8 cellular contexts compared by ENCODE assay signal in genomic region chr6:32972353-32973143, GRCh38. TPM values are rescaled to one million over a fixed set of nuclear protein-coding genes. Genes with fewer than 3 reads are reported as not detected.
DNase-seq lines count a peak whose midpoint lies in the region; ATAC-seq and TF ChIP-seq lines count a peak whose summit lies in the region.

No MANE protein-coding gene starts in this region.

- H3K27me3 ChIP-seq in OCI-LY3 (ENCODE audit: low read depth, low read length) (no peaks in the 10 kb centered on the region), iPS DF 6.9 (ENCODE audit: control insufficient read depth, insufficient read depth, low read length) (no peaks in the 10 kb centered on the region), skeletal muscle tissue (ENCODE audit: control insufficient read depth in 3 of 3, insufficient read depth in 3 of 3, low read length in 3 of 3) (no peaks in the 10 kb centered on the region)

- POLR2A ChIA-PET in activated CD4-positive, alpha-beta T cell treated with anti-CD3 and anti-CD28 coated beads for 36 hours (lab: Charles Lee): interaction anchor here (0.5 to 7.6 kb wide), 40 partner anchors 8 to 1724 kb away, joined by 3 to 83 read pairs (median 5); partner anchors contain the start of genes HLA-DMA, HLA-DMB, HLA-DPA1 and HSD17B8

- peaks cover 3% of the 10 kb centered on the region; the same call in 1 of the 2 replicates for H3K4me1 ChIP-seq in OCI-LY3 (ENCODE audit: low read length)
- no peaks in the 10 kb centered on the region for H3K4me1 ChIP-seq in iPS DF 6.9 (ENCODE audit: control insufficient read depth, insufficient read depth, low read length)
- H3K4me1 ChIP-seq in skeletal muscle tissue (ENCODE audit: control insufficient read depth in 3 of 3, insufficient read depth in 3 of 3, low read length in 3 of 3): peaks cover 23 to 41% (median 38%) of the 10 kb centered on the region in 3 donors

- peaks cover 53% of the 10 kb centered on the region for H4K20me1 ChIP-seq in OCI-LY3 (ENCODE audit: insufficient read depth, low read length)

- peak overlapping the region; percentile 91 for H3K4me3 ChIP-seq in OCI-LY3 (ENCODE audit: low read length)
- peak overlapping the region; percentile 71 for H3K4me3 ChIP-seq in iPS DF 6.9 (ENCODE audit: low read length)
- peak overlapping the region; percentile 86 to 98 (median 87) for H3K4me3 ChIP-seq in skeletal muscle tissue (ENCODE audit: low read length in 3 of 3)

- no peaks in the 10 kb centered on the region; the same call in 1 of the 2 replicates for H3K9me3 ChIP-seq in OCI-LY3 (ENCODE audit: insufficient read depth, low read length)
- no peaks in the 10 kb centered on the region for H3K9me3 ChIP-seq in iPS DF 6.9 (ENCODE audit: control insufficient read depth, insufficient read depth, low read length)
- no peaks in the 10 kb centered on the region for H3K9me3 ChIP-seq in skeletal muscle tissue (ENCODE audit: control insufficient read depth in 3 of 3, low read length in 3 of 3)

- H3K36me3 ChIP-seq in OCI-LY3 (replicated peaks; ENCODE audit: low read depth, low read length): peaks cover 64% of the 10 kb centered on the region
- peaks cover 40% of the 10 kb centered on the region for H3K36me3 ChIP-seq in iPS DF 6.9 (ENCODE audit: control insufficient read depth, insufficient read depth, low read length)
- H3K36me3 ChIP-seq in skeletal muscle tissue (ENCODE audit: control insufficient read depth in 3 of 3, insufficient read depth in 3 of 3, low read length in 3 of 3): peaks cover 39 to 54% (median 52%) of the 10 kb centered on the region in 3 donors

- intact Hi-C loops in activated CD4-positive, alpha-beta T cell treated with anti-CD3 and anti-CD28 coated beads for 36 hours (cut with DNase I, micrococcal nuclease): loop anchor here (1.0 to 10.0 kb wide), 12 partner anchors 119 to 1265 kb away; partner anchors contain the start of genes PSMB8 (in 2 of the 2), CUTA (in 1 of the 2), DXO (in 1 of the 2) and GPSM3 (in 1 of the 2)

- peak overlapping the region; percentile 100 for H3K27ac Mint-ChIP-seq in activated CD4-positive, alpha-beta T cell treated with anti-CD3 and anti-CD28 coated beads for 36 hours
- H3K27ac Mint-ChIP-seq in activated naive CD8-positive, alpha-beta T cell treated with anti-CD3 and anti-CD28 coated beads, Interleukin-2, amount 50 U/mL, for 24 hours: peak overlapping the region; percentile 98

- H3K4me2 ChIP-seq in OCI-LY3 (ENCODE audit: low read length): peak overlapping the region; percentile 64

- peak; percentile 80 for DNase-seq in activated CD4-positive, alpha-beta T cell treated with anti-CD3 and anti-CD28 coated beads for 36 hours
- DNase-seq in activated CD4-positive, alpha-beta T cell treated with anti-CD3 and anti-CD28 coated beads for 1 hour: no peak
- DNase-seq in activated naive CD8-positive, alpha-beta T cell treated with anti-CD3 and anti-CD28 coated beads, Interleukin-2, amount 50 U/mL, for 24 hours: peak; percentile 68
- DNase-seq in iPS DF 6.9 (ENCODE audit: low read depth, low spot score): no peak

- TF ChIP-seq CTCF in OCI-LY3 (IDR thresholded peaks at IDR 0.05; ENCODE audit: low read depth, low read length): no peak

- ATAC-seq in activated CD4-positive, alpha-beta T cell treated with anti-CD3 and anti-CD28 coated beads for 36 hours: peak; percentile 12
- peak; percentile 25 for ATAC-seq in activated naive CD8-positive, alpha-beta T cell treated with anti-CD3 and anti-CD28 coated beads, Interleukin-2, amount 50 U/mL, for 24 hours
- ATAC-seq in HG03378 (IDR thresholded peaks at IDR 0.05; ENCODE audit: unreplicated experiment) (no peak), GM18907 (IDR thresholded peaks at IDR 0.05; ENCODE audit: unreplicated experiment) (no peak)

- H3K36me3 Mint-ChIP-seq in activated CD4-positive, alpha-beta T cell treated with anti-CD3 and anti-CD28 coated beads for 36 hours (ENCODE audit: low read depth): peaks cover 77% of the 10 kb centered on the region
- H3K36me3 Mint-ChIP-seq in activated naive CD8-positive, alpha-beta T cell treated with anti-CD3 and anti-CD28 coated beads, Interleukin-2, amount 50 U/mL, for 24 hours (ENCODE audit: low read depth): peaks cover 82% of the 10 kb centered on the region

- H3K27ac ChIP-seq in OCI-LY3 (ENCODE audit: low read length) (peak overlapping the region; percentile 77), iPS DF 6.9 (ENCODE audit: low read length) (no peak overlapping the region), skeletal muscle tissue (ENCODE audit: low read depth, low read length) (peak overlapping the region; percentile 100)

- peak overlapping the region; percentile 98 for H3K4me3 Mint-ChIP-seq in activated CD4-positive, alpha-beta T cell treated with anti-CD3 and anti-CD28 coated beads for 36 hours
- H3K4me3 Mint-ChIP-seq in activated naive CD8-positive, alpha-beta T cell treated with anti-CD3 and anti-CD28 coated beads, Interleukin-2, amount 50 U/mL, for 24 hours: peak overlapping the region; percentile 97

- CTCF ChIA-PET in activated CD4-positive, alpha-beta T cell treated with anti-CD3 and anti-CD28 coated beads for 36 hours (lab: Charles Lee): interaction anchor here (0.8 to 13.4 kb wide), 12 partner anchors 12 to 299 kb away, joined by 3 to 197 read pairs (median 6); partner anchors contain the start of genes HLA-DMA, PSMB9, RPS18 and TAP1

- peak overlapping the region; percentile 87 for H3K9ac ChIP-seq in OCI-LY3 (ENCODE audit: low read length)
- peak overlapping the region; percentile 83 to 93 (median 93) for H3K9ac ChIP-seq in skeletal muscle tissue (ENCODE audit: low read depth in 1 of 3, low read length in 3 of 3)

- no peaks in the 10 kb centered on the region for H3K9me3 Mint-ChIP-seq in activated CD4-positive, alpha-beta T cell treated with anti-CD3 and anti-CD28 coated beads for 36 hours (ENCODE audit: low read depth)
- H3K9me3 Mint-ChIP-seq in activated naive CD8-positive, alpha-beta T cell treated with anti-CD3 and anti-CD28 coated beads, Interleukin-2, amount 50 U/mL, for 24 hours: no peaks in the 10 kb centered on the region

- no peaks in the 10 kb centered on the region for H3K27me3 Mint-ChIP-seq in activated CD4-positive, alpha-beta T cell treated with anti-CD3 and anti-CD28 coated beads for 36 hours
- H3K27me3 Mint-ChIP-seq in activated naive CD8-positive, alpha-beta T cell treated with anti-CD3 and anti-CD28 coated beads, Interleukin-2, amount 50 U/mL, for 24 hours: no peaks in the 10 kb centered on the region

- peaks cover 27% of the 10 kb centered on the region for H3K4me1 Mint-ChIP-seq in activated CD4-positive, alpha-beta T cell treated with anti-CD3 and anti-CD28 coated beads for 36 hours
- peaks cover 34% of the 10 kb centered on the region for H3K4me1 Mint-ChIP-seq in activated naive CD8-positive, alpha-beta T cell treated with anti-CD3 and anti-CD28 coated beads, Interleukin-2, amount 50 U/mL, for 24 hours

- no CpG with 5 or more reads among the region's 70 CpGs for WGBS in iPS DF 6.9 (ENCODE audit: insufficient coverage, insufficient read length)

- H2AFZ ChIP-seq in OCI-LY3 (ENCODE audit: low read depth, low read length): no peak overlapping the region

- H3K79me2 ChIP-seq in OCI-LY3 (ENCODE audit: low read length): peaks cover 87% of the 10 kb centered on the region

RNA-seq across cellular contexts. Expression of gene BRD2, which starts 4.2 kb away (rescaled TPM):
- 100 to 1,000 TPM; 230 to 338 TPM for total RNA-seq in activated CD4-positive, alpha-beta T cell treated with anti-CD3 and anti-CD28 coated beads for 36 hours
- total RNA-seq in skeletal muscle tissue: 36.5 TPM

RNA-seq across cellular contexts. Expression of gene HLA-DMA, which starts 19.7 kb away (rescaled TPM):
- 10 to 100 TPM; 11.8 TPM for total RNA-seq in activated CD4-positive, alpha-beta T cell treated with anti-CD3 and anti-CD28 coated beads for 36 hours
- total RNA-seq in skeletal muscle tissue: 6.3 TPM

RNA-seq across cellular contexts. Expression of gene HLA-DMB, which starts 31.7 kb away (rescaled TPM):
- total RNA-seq in activated CD4-positive, alpha-beta T cell treated with anti-CD3 and anti-CD28 coated beads for 36 hours: 1 to 10 TPM; 1.9 to 2.3 TPM
- 6.3 TPM for total RNA-seq in skeletal muscle tissue

RNA-seq across cellular contexts. Expression of gene HLA-DOA, which starts 36.8 kb away (rescaled TPM):
- 1 to 10 TPM; 1.7 to 3.3 TPM for total RNA-seq in activated CD4-positive, alpha-beta T cell treated with anti-CD3 and anti-CD28 coated beads for 36 hours
- 1.0 TPM for total RNA-seq in skeletal muscle tissue

Comparison
In these comparisons a context has a peak if more than half of its experiments do, and no peak if none do; other contexts are left out.
1. DNase-seq: peak in activated CD4-positive, alpha-beta T cell treated with anti-CD3 and anti-CD28 coated beads for 36 hours (single experiment) and activated naive CD8-positive, alpha-beta T cell treated with anti-CD3 and anti-CD28 coated beads, Interleukin-2, amount 50 U/mL, for 24 hours (single experiment); none in activated CD4-positive, alpha-beta T cell treated with anti-CD3 and anti-CD28 coated beads for 1 hour (single experiment) and iPS DF 6.9 (single experiment).
2. ATAC-seq: peak in activated CD4-positive, alpha-beta T cell treated with anti-CD3 and anti-CD28 coated beads for 36 hours (single experiment) and activated naive CD8-positive, alpha-beta T cell treated with anti-CD3 and anti-CD28 coated beads, Interleukin-2, amount 50 U/mL, for 24 hours (single experiment); none in HG03378 (single experiment) and GM18907 (single experiment).
3. Peak in every context shown above with its lines, with median percentiles within 50 percentile points of each other: H3K4me3 ChIP-seq.